ENCODE assay signal across 1 cellular context in genomic region chrX:130097507-130098201, GRCh38.
A peak's percentile ranks its signal among the peaks of the same experiment; 100 is the strongest.
TF ChIP-seq lines count a peak whose summit lies in the region.

No MANE protein-coding gene starts in this region.

TF ChIP-seq in SK-N-SH, 30 proteins besides CTCF, POLR2A, EP300 and RAD21 (continued from another document):
- TF ChIP-seq USF2 (IDR thresholded peaks at IDR 0.05; ENCODE audit: borderline replicate concordance, low read depth, low read length) (no peak), CHD2 (IDR thresholded peaks at IDR 0.05; ENCODE audit: low read length, partially characterized antibody) (no peak), MAX (IDR thresholded peaks at IDR 0.05; ENCODE audit: low read depth) (no peak), MXI1 (IDR thresholded peaks at IDR 0.05; ENCODE audit: low read depth, low read length) (no peak), TEAD4 (IDR thresholded peaks at IDR 0.05; ENCODE audit: borderline replicate concordance, insufficient read depth) (no peak), GATA2 (CRISPR knock-in tag; IDR thresholded peaks at IDR 0.05) (peak; percentile 99), NFIC (IDR thresholded peaks at IDR 0.05; ENCODE audit: borderline replicate concordance) (no peak), RCOR1 (IDR thresholded peaks at IDR 0.05; ENCODE audit: low read length) (0 out of 2 replicates have a peak, but pooled peaks have one; percentile 30), REST (IDR thresholded peaks at IDR 0.05; ENCODE audit: low read depth, low read length) (no peak), SMC3 (IDR thresholded peaks at IDR 0.05; ENCODE audit: low read depth, low read length) (no peak)
TF ChIP-seq in SK-N-SH: peak in this region for 3.
